Comparison of ENCODE assay signal across 1 cellular context in the genomic region with DNA sequence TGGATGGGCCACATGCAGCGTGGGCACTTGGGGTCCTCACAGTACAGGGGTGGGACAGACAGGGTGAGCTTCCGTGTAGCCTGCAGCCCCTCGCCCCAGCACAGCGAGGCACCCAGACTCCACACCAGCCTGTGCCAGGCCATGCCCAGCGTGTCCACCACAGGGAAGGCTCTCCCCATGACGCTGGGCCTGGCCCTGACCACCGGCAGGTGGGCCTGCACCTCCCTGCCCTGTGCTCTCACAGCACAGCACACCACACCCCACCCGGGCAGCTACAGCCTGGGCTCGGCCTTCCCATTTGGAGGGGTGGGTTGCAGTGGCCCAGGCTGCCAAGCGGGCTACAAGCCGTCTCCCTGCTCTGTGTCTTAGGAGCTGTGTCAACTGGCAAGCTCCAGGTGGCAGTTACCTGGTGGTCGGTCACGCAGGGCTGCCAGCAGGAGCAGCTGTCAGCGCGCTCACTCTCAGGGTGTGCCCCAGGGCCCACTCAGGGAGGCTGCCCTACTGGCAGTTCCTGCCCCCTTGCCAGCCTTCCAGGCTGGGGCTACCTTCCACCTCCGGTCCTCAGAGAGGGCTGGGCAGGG.
TF ChIP-seq lines count a peak whose summit lies in the region.

No MANE protein-coding gene starts in this region.

TF ChIP-seq in H1, 55 proteins besides CTCF, POLR2A, EP300 and RAD21:
- TF ChIP-seq CBX5 (IDR thresholded peaks at IDR 0.05; ENCODE audit: low read depth, low read length) (no peak), TCF12 (IDR thresholded peaks at IDR 0.05; ENCODE audit: low read depth, low read length) (no peak), SP2 (IDR thresholded peaks at IDR 0.05; ENCODE audit: low read length) (no peak), HDAC6 (IDR thresholded peaks at IDR 0.05; ENCODE audit: low read depth, low read length) (no peak)
